ENCODE assay signal across 8 cellular contexts in the genomic region with DNA sequence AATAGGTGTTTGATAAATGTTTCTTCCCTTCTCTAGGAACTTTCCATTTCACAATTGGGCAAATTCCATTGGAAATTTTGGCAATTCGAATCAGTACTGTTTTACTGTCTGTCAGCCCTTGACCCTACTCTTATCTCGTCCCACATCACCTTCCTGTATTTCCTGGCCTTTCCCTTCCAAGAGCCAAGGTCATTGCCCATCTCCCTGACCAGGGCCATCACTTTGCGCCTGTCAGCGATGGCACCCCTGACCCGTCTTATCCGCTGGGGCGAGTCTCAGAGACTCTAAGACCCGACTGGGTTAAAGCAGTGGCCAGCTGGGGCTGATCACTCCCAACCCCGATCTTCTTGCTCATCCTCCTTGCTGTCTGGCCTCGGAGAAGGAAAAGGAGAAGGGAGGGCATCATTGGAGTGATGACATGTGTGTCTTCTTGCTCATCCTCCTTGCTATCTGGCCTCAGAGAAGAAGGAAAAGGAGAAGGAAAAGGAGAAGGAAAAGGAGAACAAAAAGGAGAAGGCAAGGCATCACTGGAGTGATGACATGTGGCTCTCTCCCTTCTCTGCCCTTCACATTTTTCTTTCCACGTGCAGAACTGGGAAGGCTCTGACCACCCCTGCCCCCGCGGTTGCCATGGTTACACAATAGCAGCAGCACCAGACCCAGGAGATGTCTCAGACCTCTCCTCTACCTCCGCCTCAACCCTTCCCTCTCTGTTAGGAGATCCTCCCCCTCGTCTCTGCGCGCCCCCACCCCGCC. TPM values are rescaled to one million over a fixed set of nuclear protein-coding genes. Genes with fewer than 3 reads are reported as not detected.
DNase-seq lines count a peak whose midpoint lies in the region; ATAC-seq and TF ChIP-seq lines count a peak whose summit lies in the region.

No MANE protein-coding gene starts in this region.

- peaks cover 9% of the 10 kb centered on the region for H3K4me1 ChIP-seq in Panc1 (ENCODE audit: control insufficient read depth, insufficient read depth, low read length)

- no peaks in the 10 kb centered on the region; the same call in 1 of the 2 replicates for H3K36me3 ChIP-seq in Panc1 (ENCODE audit: control insufficient read depth, insufficient read depth, low read length)

- peaks cover 6% of the 10 kb centered on the region for H3K27me3 ChIP-seq in Panc1 (ENCODE audit: control insufficient read depth, insufficient read depth, low read length)

- CTCF ChIA-PET in Panc1 (lab: Charles Lee): no interaction called here

- H3K27ac ChIP-seq in Panc1 (ENCODE audit: low read length): no peak overlapping the region

- POLR2A ChIA-PET in Panc1 (lab: Charles Lee): interaction anchor here (0.7 kb wide), 1 partner anchor 1444 kb away, joined by 12 read pairs; no protein-coding TSS in a partner anchor

- DNase-seq in Ammon's horn (ENCODE audit: low spot score): peak; percentile 6
- DNase-seq in Panc1 (ENCODE audit: low read depth, low spot score): no peak
- peak; percentile 76 for DNase-seq in fibroblast of pulmonary artery (ENCODE audit: low read depth)
- DNase-seq in omental fat pad (ENCODE audit: low spot score): peak; percentile 44
- DNase-seq in effector CD8-positive, alpha-beta T cell (lab: John Stamatoyannopoulos, UW): no peak
- no peak for DNase-seq in putamen (ENCODE audit: low spot score)

- in situ Hi-C loops in Panc1 (cut with HindIII; ENCODE audit: low pct_unique_long_range_greater_than_20kb, low sequenced_read_pairs): no loop called here

- ATAC-seq in Panc1 (no peak), omental fat pad (ENCODE audit: low FRiP score) (peak; percentile 70), GM21825 (IDR thresholded peaks at IDR 0.05; ENCODE audit: unreplicated experiment) (no peak), GM19463 (IDR thresholded peaks at IDR 0.05; ENCODE audit: unreplicated experiment) (no peak)

- intact Hi-C loops in Panc1 (cut with micrococcal nuclease; ENCODE audit: unreplicated experiment): loop anchor here (5.0 to 10.0 kb wide), 3 partner anchors 142 to 570 kb away; no protein-coding TSS in a partner anchor

- H3K4me3 ChIP-seq in Panc1 (ENCODE audit: low read depth in 2 of 2, low read length in 2 of 2) (peak overlapping the region; percentile 65 to 67), fibroblast of pulmonary artery (replicated peaks; ENCODE audit: low read depth, low read length) (peak overlapping the region; percentile 78)

- TF ChIP-seq CTCF in Panc1 (IDR thresholded peaks at IDR 0.05) (no peak), fibroblast of pulmonary artery (IDR thresholded peaks at IDR 0.05; ENCODE audit: low read length, missing control alignments) (no peak), omental fat pad (IDR thresholded peaks at IDR 0.05) (no peak)

- BruUV-seq in Panc1 (replicated peaks; lab: Mats Ljungman, UMichigan): no TSS peak

- no peaks in the 10 kb centered on the region for H3K9me3 ChIP-seq in Panc1 (ENCODE audit: control insufficient read depth, insufficient read depth, low read depth, low read length)

RNA-seq across cellular contexts. Expression of gene SEMA3D, which starts 2.1 kb away (rescaled TPM):
- total RNA-seq in Panc1 (2021; ENCODE audit: unreplicated experiment) (11.5 TPM), omental fat pad (10 to 100 TPM in 1 of 4 donors, 1 to 10 TPM in 3; 5.2 to 15.7 (median 6.2) TPM)
- polyA plus RNA-seq in Panc1 (2012; ENCODE audit: insufficient read length): 6.6 TPM

Comparison
In these comparisons a context has a peak if more than half of its experiments do, and no peak if none do; other contexts are left out.
1. DNase-seq: peak in Ammon's horn (single experiment), fibroblast of pulmonary artery (single experiment) and omental fat pad (single experiment); none in Panc1 (single experiment), effector CD8-positive, alpha-beta T cell (single experiment) and putamen (single experiment).